In the genomic region with DNA sequence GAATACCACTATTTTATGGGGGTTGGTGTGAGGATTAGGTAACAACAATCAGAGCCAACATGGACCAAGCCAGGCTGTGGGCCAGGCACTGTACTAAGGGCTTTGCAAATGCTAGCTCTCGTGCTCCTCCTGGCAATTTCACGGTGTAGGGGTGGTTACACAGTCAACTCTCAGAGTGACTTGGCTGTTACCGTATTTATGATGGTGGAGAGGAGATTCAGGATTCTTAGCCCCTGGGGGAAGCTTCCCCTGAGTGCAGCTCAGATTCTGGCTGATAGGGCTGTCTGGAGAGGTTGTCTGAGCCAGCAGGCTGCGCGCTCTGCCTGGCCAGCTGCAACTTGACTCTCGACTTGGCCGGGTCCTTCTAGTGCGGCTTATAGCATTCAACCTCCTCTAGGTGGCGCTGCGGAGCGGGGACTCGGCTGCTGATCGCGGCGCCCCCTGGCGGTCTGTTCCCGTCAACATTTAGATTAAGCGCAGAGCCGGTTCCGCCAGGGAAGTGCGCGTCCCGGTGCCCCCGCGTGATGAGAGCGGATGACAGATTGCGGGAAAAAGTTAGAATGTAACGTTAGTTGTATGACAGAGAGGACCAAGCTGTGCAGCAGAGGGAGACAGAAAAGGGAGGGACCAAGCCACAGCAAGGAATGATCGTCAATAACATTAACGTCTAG, we compare ENCODE assay signal across 8 cellular contexts. TPM values are rescaled to one million over a fixed set of nuclear protein-coding genes. Genes with fewer than 3 reads are reported as not detected.
DNase-seq lines count a peak whose midpoint lies in the region; ATAC-seq and TF ChIP-seq lines count a peak whose summit lies in the region.

No MANE protein-coding gene starts in this region.

- H3K27ac ChIP-seq in IMR-90 (ENCODE audit: insufficient read depth, low read length) (no peak overlapping the region), OCI-LY1 (ENCODE audit: low read depth, low read length, poor library complexity, severe bottlenecking) (no peak overlapping the region)

- no peak overlapping the region for H3K18ac ChIP-seq in IMR-90 (ENCODE audit: low read depth, low read length)

- H3K9me3 ChIP-seq in IMR-90 (ENCODE audit: control insufficient read depth, insufficient read depth, low read length) (peaks cover 2% of the 10 kb centered on the region), OCI-LY1 (ENCODE audit: low read length) (0 out of 2 replicates have a peak, but pooled peaks cover 5% of the 10 kb centered on the region)

- no peak overlapping the region for H2AK9ac ChIP-seq in IMR-90 (replicated peaks; ENCODE audit: low read depth, low read length, poor library complexity)

- H3K56ac ChIP-seq in IMR-90 (ENCODE audit: extremely low read depth, insufficient read depth, low read length), result no peak overlapping the region

- no peaks in the 10 kb centered on the region for H3K4me1 ChIP-seq in IMR-90 (ENCODE audit: control insufficient read depth, insufficient read depth, low read length)
- peaks cover 24% of the 10 kb centered on the region for H3K4me1 ChIP-seq in OCI-LY1 (ENCODE audit: insufficient read depth, low read length, severe bottlenecking)

- no peak overlapping the region for H3K4ac ChIP-seq in IMR-90 (ENCODE audit: low read depth, low read length)

- no peak for TF ChIP-seq POLR2A in IMR-90 (IDR thresholded peaks at IDR 0.05; ENCODE audit: low read depth, low read length)

- no peak overlapping the region for H2AK5ac ChIP-seq in IMR-90 (ENCODE audit: low read depth, low read length)

- no peaks in the 10 kb centered on the region for H4K20me1 ChIP-seq in IMR-90 (ENCODE audit: insufficient read depth, low read length)
- no peaks in the 10 kb centered on the region for H4K20me1 ChIP-seq in OCI-LY1 (ENCODE audit: insufficient read depth, low read length)

- H3K27me3 Mint-ChIP-seq in endothelial cell (ENCODE audit: unreplicated experiment), result peaks cover 5% of the 10 kb centered on the region

- ATAC-seq in IMR-90 (ENCODE audit: low read depth), result peak; percentile 98
- no peak for ATAC-seq in GM18861 (IDR thresholded peaks at IDR 0.05; ENCODE audit: unreplicated experiment)

- TF ChIP-seq CTCF in IMR-90 (conservative IDR thresholded peaks at IDR 0.05; ENCODE audit: low read depth, low read length) (peak; percentile 100; the same call in 1 of the 2 replicates), OCI-LY1 (IDR thresholded peaks at IDR 0.05; ENCODE audit: low read length) (peak; percentile 100), endothelial cell (IDR thresholded peaks at IDR 0.05; ENCODE audit: unreplicated experiment) (peak; percentile 100)

- H3K4me2 ChIP-seq in IMR-90 (ENCODE audit: low read depth, low read length) (no peak overlapping the region), OCI-LY1 (ENCODE audit: low read length) (peak overlapping the region; percentile 20; the same call in 1 of the 2 replicates)

- peaks cover 26% of the 10 kb centered on the region for H3K27me3 ChIP-seq in IMR-90 (ENCODE audit: control insufficient read depth, insufficient read depth, low read length)
- H3K27me3 ChIP-seq in OCI-LY1 (ENCODE audit: insufficient read depth, low read length), result no peaks in the 10 kb centered on the region

- H2BK120ac ChIP-seq in IMR-90 (ENCODE audit: low read depth, low read length), result no peak overlapping the region

- H3F3A ChIP-seq in OCI-LY1 (ENCODE audit: insufficient read depth, low read length), result peaks cover 7% of the 10 kb centered on the region

- no peaks in the 10 kb centered on the region for H3K9me1 ChIP-seq in IMR-90 (ENCODE audit: insufficient read depth, low read length)

- peak; percentile 80 for TF ChIP-seq RAD21 in IMR-90 (IDR thresholded peaks at IDR 0.05; ENCODE audit: low read length)

- no peaks in the 10 kb centered on the region for H3K36me3 ChIP-seq in IMR-90 (ENCODE audit: control insufficient read depth, insufficient read depth, low read length)
- H3K36me3 ChIP-seq in OCI-LY1 (ENCODE audit: insufficient read depth, low read length), result no peaks in the 10 kb centered on the region; the same call in 1 of the 2 replicates

- BruUV-seq in IMR-90 (replicated peaks; lab: Mats Ljungman, UMichigan), result no TSS peak

- H2AFZ ChIP-seq in IMR-90 (replicated peaks; ENCODE audit: low read length, poor library complexity) (peak overlapping the region; percentile 73), OCI-LY1 (ENCODE audit: low read length) (no peak overlapping the region)

- CTCF ChIA-PET in IMR-90 (lab: Yijun Ruan, JAX), result interaction anchor here (0.6 to 1.6 kb wide), 27 partner anchors 9 to 659 kb away, joined by 3 to 11 read pairs (median 4); no protein-coding TSS in a partner anchor

- H3K23ac ChIP-seq in IMR-90 (ENCODE audit: low read depth, low read length), result no peak overlapping the region

- H3K4me3 Mint-ChIP-seq in endothelial cell (ENCODE audit: unreplicated experiment), result no peak overlapping the region

- no peak overlapping the region for H2BK20ac ChIP-seq in IMR-90 (ENCODE audit: low read depth, low read length)

- H3K9me3 Mint-ChIP-seq in endothelial cell (ENCODE audit: unreplicated experiment), result no peaks in the 10 kb centered on the region

- no peak overlapping the region for H2BK15ac ChIP-seq in IMR-90 (ENCODE audit: low read depth, low read length)

- H3K79me1 ChIP-seq in IMR-90 (ENCODE audit: low read depth in 1 of 2, low read length in 2 of 2), result no peaks in the 10 kb centered on the region

- no peak overlapping the region for H3K27ac Mint-ChIP-seq in endothelial cell (ENCODE audit: unreplicated experiment)

- no peak overlapping the region for H3K9ac ChIP-seq in IMR-90 (ENCODE audit: low read depth, low read length)
- H3K9ac ChIP-seq in OCI-LY1 (ENCODE audit: low read length), result no peak overlapping the region

- H3K9me2 ChIP-seq in OCI-LY1 (ENCODE audit: low read depth, low read length), result no peaks in the 10 kb centered on the region

- no peaks in the 10 kb centered on the region for H3K79me2 ChIP-seq in OCI-LY1 (ENCODE audit: insufficient read depth, low read length)

- 0% methylated on average over 4 of the region's 30 CpGs; no CpG with 5 or more reads in 1 of the 2 experiments for WGBS in IMR-90 (ENCODE audit: extremely low coverage in 2 of 2, insufficient read length in 1 of 2), 2 experiments

- no peaks in the 10 kb centered on the region for H3K4me1 Mint-ChIP-seq in endothelial cell (ENCODE audit: unreplicated experiment)

- peak; percentile 79 for DNase-seq in G401 (ENCODE audit: low spot score)
- DNase-seq in IMR-90, result peak; percentile 79
- peak; percentile 80 for DNase-seq in activated CD8-positive, alpha-beta memory T cell treated with anti-CD3 and anti-CD28 coated beads, Interleukin-2, amount 50 U/mL, for 24 hours (ENCODE audit: extremely low read depth)
- DNase-seq in endothelial cell (ENCODE audit: low spot score), result peak; percentile 98
- DNase-seq in mucosa of gallbladder (ENCODE audit: low spot score), result peak; percentile 92
- peak; percentile 99 for DNase-seq in stimulated activated CD8-positive, alpha-beta memory T cell treated with anti-CD3 and anti-CD28 coated beads, Interleukin-4, amount 100 ng/mL, for 48 hours

- no peak overlapping the region for H3K4me3 ChIP-seq in IMR-90 (ENCODE audit: insufficient read depth, low read depth, low read length)
- H3K4me3 ChIP-seq in OCI-LY1 (ENCODE audit: low read depth, low read length, poor library complexity, severe bottlenecking), result no peak overlapping the region

- no peak overlapping the region for H4K8ac ChIP-seq in IMR-90 (ENCODE audit: low read depth in 2 of 2, low read length in 2 of 2)

- POLR2A ChIA-PET in IMR-90 (lab: Charles Lee; ENCODE audit: unreplicated experiment), result no interaction called here

- H4K91ac ChIP-seq in IMR-90 (ENCODE audit: insufficient read depth, low read depth, low read length), result no peak overlapping the region

- no peak overlapping the region for H3K14ac ChIP-seq in IMR-90 (replicated peaks; ENCODE audit: low read depth, low read length)

- no peaks in the 10 kb centered on the region for H3K36me3 Mint-ChIP-seq in endothelial cell (ENCODE audit: low read depth, unreplicated experiment)

- dilution Hi-C loops in IMR-90 (cut with HindIII; ENCODE audit: low sequenced_read_pairs, unreplicated experiment), result no loop called here

- H4K5ac ChIP-seq in IMR-90 (ENCODE audit: low read depth, low read length), result no peak overlapping the region

- no peak overlapping the region for H2BK5ac ChIP-seq in IMR-90 (ENCODE audit: low read depth, low read length, poor library complexity, severe bottlenecking)

- in situ Hi-C loops in G401 (cut with HindIII; ENCODE audit: low sequenced_read_pairs) (no loop called here), IMR-90 (cut with MboI; ENCODE audit: low sequenced_read_pairs) (loop anchor here (5.0 kb wide), 1 partner anchor 309 kb away; no protein-coding TSS in a partner anchor)

- intact Hi-C loops in IMR-90 (cut with micrococcal nuclease), result loop anchor here (1.0 kb wide), 3 partner anchors 74 to 310 kb away; no protein-coding TSS in a partner anchor

TF ChIP-seq in IMR-90, 13 proteins besides CTCF, POLR2A, EP300 and RAD21 (continues in another document):
- TF ChIP-seq, protein P1, sequence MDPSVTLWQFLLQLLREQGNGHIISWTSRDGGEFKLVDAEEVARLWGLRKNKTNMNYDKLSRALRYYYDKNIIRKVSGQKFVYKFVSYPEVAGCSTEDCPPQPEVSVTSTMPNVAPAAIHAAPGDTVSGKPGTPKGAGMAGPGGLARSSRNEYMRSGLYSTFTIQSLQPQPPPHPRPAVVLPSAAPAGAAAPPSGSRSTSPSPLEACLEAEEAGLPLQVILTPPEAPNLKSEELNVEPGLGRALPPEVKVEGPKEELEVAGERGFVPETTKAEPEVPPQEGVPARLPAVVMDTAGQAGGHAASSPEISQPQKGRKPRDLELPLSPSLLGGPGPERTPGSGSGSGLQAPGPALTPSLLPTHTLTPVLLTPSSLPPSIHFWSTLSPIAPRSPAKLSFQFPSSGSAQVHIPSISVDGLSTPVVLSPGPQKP (IDR thresholded peaks at IDR 0.05; ENCODE audit: borderline replicate concordance, low read depth, low read length), result no peak

RNA-seq across cellular contexts. Expression of gene NCF4, which starts 4.5 kb away (rescaled TPM):
- not detected in 2 replicates for total RNA-seq in G401 (2014; rRNA removed; shearing (Covaris generic))
- total RNA-seq in IMR-90 (2012; rRNA removed) (not detected in 2 replicates), endothelial cell (ENCODE audit: unreplicated experiment) (not detected), mucosa of gallbladder (11.3 TPM)
- not detected in 2 replicates for polyA plus RNA-seq in IMR-90 (2012; rRNA removed)
- polyA plus RNA-seq in IMR-90 (2012; cell fraction: cytosol; rRNA removed), result not detected in 2 replicates
- not detected in 2 replicates for polyA plus RNA-seq in IMR-90 (2012; cell fraction: nucleus; rRNA removed; ENCODE audit: low replicate concordance)

RNA-seq across cellular contexts. Expression of gene PVALB, which starts 39.4 kb away (rescaled TPM):
- total RNA-seq in G401 (2014; rRNA removed; shearing (Covaris generic)), result not detected in 2 replicates
- not detected in 2 replicates for total RNA-seq in IMR-90 (2012; rRNA removed)
- not detected in 2 replicates for polyA plus RNA-seq in IMR-90 (2012; rRNA removed)
- polyA plus RNA-seq in IMR-90 (2012; cell fraction: cytosol; rRNA removed), result not detected in 2 replicates
- not detected in 2 replicates for polyA plus RNA-seq in IMR-90 (2012; cell fraction: nucleus; rRNA removed; ENCODE audit: low replicate concordance)
- total RNA-seq in endothelial cell (ENCODE audit: unreplicated experiment), result not detected
- total RNA-seq in mucosa of gallbladder, result not detected

RNA-seq across cellular contexts. Expression of gene CSF2RB, which starts 57.2 kb away (rescaled TPM):
- not detected in 2 replicates for total RNA-seq in G401 (2014; rRNA removed; shearing (Covaris generic))
- total RNA-seq in IMR-90 (2012; rRNA removed) (not detected in 2 replicates), endothelial cell (ENCODE audit: unreplicated experiment) (12.0 TPM), mucosa of gallbladder (5.8 TPM)
- not detected in 2 replicates for polyA plus RNA-seq in IMR-90 (2012; rRNA removed)
- not detected in 2 replicates for polyA plus RNA-seq in IMR-90 (2012; cell fraction: cytosol; rRNA removed)
- polyA plus RNA-seq in IMR-90 (2012; cell fraction: nucleus; rRNA removed; ENCODE audit: low replicate concordance), result not detected in 2 replicates

Comparison
In these comparisons a context has a peak if more than half of its experiments do, and no peak if none do; other contexts are left out.
1. RNA of gene NCF4, which starts 4.5 kb away (total RNA-seq): 11.3 TPM in mucosa of gallbladder (single experiment); not detected in G401, not detected in IMR-90 and not detected in endothelial cell (single experiment); every median in the first group is over 10 times any median in the second.
2. Peak in every context shown above with its lines, with median percentiles within 50 percentile points of each other: DNase-seq and CTCF ChIP-seq.